In genomic region chr6:102994866-102995265, GRCh38 we compare ENCODE assay signal across 9 cellular contexts.
"Had no signal": no experiment of that assay in that cellular context is flagged by ENCODE, and none has a peak within 500 bp of the region (broad histone marks: within the 10 kb centered on the region; RNA-seq: fewer than 3 reads in every experiment).

No MANE protein-coding gene starts in this region.

- H3K4me2 ChIP-seq: GM23338 had no signal

- H3K9ac ChIP-seq: GM23248 had no signal

- DNase-seq: GM23248, GOT3, H7, H9, HCEC 1CT, HFFc6 had no signal

- H3K4me3 ChIP-seq: GM23248, GM23338, HAP-1 had no signal

- H3K27ac ChIP-seq: GM23248 had no signal

- ATAC-seq: GM23338, HCT116 had no signal

- H3K9me3 ChIP-seq: HAP-1 had no signal

- H3K4me1 ChIP-seq: HAP-1 had no signal

- H3K36me3 ChIP-seq: HAP-1 had no signal

- H2AFZ ChIP-seq: GM23248 had no signal
